ENCODE assay signal across 2 cellular contexts in the genomic region with DNA sequence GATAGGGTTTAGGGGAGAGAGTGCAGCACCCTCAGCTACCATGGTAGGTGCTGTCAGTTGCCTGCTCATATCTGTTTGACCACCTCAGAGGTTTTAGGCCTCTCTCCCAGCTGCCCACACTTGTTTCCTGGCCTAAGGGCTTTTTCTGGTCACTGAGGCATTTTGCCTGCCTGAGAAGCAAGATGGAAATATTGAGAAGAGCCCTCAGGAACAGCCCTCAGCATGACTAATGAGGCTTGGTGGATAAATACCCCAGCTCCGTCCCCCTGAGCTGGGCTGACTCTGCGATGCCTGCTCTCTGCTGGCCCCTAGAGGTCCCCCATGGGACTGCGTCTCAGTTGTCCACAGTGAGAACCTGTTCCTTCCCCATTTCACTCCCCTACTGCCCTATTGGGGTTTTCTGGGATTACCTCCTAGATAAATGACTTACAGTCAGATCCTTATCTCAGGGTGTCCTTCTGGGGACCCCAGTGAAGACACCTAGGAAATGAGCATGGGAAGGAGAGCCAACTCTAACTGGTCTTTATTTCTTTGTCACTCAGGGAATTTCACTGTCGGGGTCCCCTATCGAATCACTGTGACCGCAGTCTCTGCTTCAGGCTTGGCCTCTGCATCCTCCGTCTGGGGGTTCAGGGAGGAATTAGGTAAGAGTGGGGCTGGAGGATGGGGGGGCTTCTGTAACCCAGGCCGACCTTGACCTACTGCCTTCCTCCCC.
A peak's percentile ranks its signal among the peaks of the same experiment; 100 is the strongest.
TF ChIP-seq lines count a peak whose summit lies in the region.

No MANE protein-coding gene starts in this region.

TF ChIP-seq in H1, 55 proteins besides CTCF, POLR2A, EP300 and RAD21:
- TF ChIP-seq YY1 (IDR thresholded peaks at IDR 0.05; ENCODE audit: low read depth, low read length) = peak; percentile 39; the same call in 1 of the 2 replicates
- TF ChIP-seq JUN (IDR thresholded peaks at IDR 0.05; ENCODE audit: low read depth, low read length) = no peak
- TF ChIP-seq, protein P1, sequence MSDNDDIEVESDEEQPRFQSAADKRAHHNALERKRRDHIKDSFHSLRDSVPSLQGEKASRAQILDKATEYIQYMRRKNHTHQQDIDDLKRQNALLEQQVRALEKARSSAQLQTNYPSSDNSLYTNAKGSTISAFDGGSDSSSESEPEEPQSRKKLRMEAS (IDR thresholded peaks at IDR 0.05) = no peak
- TF ChIP-seq KDM1A (IDR thresholded peaks at IDR 0.05; ENCODE audit: borderline replicate concordance, low read length) = peak; percentile 12; the same call in 1 of the 2 replicates
- TF ChIP-seq CEBPB (IDR thresholded peaks at IDR 0.05; ENCODE audit: low read depth, low read length) = no peak
- 0 out of 4 replicates have a peak, but pooled peaks of 1 of the 2 experiments have one; percentile 32 for TF ChIP-seq SIN3A (conservative IDR thresholded peaks at IDR 0.05 in 1 of 2, IDR thresholded peaks at IDR 0.05 in 1 of 2; ENCODE audit: low read depth in 1 of 2, low read length in 2 of 2)
- TF ChIP-seq CREB1 (IDR thresholded peaks at IDR 0.05) = peak; percentile 43; the same call in 1 of the 2 replicates

TF ChIP-seq in neural cell, 6 proteins besides CTCF, POLR2A, EP300 and RAD21:
- TF ChIP-seq, protein P2, sequence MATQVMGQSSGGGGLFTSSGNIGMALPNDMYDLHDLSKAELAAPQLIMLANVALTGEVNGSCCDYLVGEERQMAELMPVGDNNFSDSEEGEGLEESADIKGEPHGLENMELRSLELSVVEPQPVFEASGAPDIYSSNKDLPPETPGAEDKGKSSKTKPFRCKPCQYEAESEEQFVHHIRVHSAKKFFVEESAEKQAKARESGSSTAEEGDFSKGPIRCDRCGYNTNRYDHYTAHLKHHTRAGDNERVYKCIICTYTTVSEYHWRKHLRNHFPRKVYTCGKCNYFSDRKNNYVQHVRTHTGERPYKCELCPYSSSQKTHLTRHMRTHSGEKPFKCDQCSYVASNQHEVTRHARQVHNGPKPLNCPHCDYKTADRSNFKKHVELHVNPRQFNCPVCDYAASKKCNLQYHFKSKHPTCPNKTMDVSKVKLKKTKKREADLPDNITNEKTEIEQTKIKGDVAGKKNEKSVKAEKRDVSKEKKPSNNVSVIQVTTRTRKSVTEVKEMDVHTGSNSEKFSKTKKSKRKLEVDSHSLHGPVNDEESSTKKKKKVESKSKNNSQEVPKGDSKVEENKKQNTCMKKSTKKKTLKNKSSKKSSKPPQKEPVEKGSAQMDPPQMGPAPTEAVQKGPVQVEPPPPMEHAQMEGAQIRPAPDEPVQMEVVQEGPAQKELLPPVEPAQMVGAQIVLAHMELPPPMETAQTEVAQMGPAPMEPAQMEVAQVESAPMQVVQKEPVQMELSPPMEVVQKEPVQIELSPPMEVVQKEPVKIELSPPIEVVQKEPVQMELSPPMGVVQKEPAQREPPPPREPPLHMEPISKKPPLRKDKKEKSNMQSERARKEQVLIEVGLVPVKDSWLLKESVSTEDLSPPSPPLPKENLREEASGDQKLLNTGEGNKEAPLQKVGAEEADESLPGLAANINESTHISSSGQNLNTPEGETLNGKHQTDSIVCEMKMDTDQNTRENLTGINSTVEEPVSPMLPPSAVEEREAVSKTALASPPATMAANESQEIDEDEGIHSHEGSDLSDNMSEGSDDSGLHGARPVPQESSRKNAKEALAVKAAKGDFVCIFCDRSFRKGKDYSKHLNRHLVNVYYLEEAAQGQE (IDR thresholded peaks at IDR 0.05; ENCODE audit: borderline replicate concordance) = no peak
- TF ChIP-seq SMC3 (conservative IDR thresholded peaks at IDR 0.05; ENCODE audit: poor library complexity) (no peak), EZH2 (IDR thresholded peaks at IDR 0.05; ENCODE audit: borderline replicate concordance, insufficient read depth, low read length, poor library complexity, severe bottlenecking) (no peak), POLR2AphosphoS5 (IDR thresholded peaks at IDR 0.05) (no peak), MXI1 (conservative IDR thresholded peaks at IDR 0.05; ENCODE audit: poor library complexity, severe bottlenecking) (no peak), TAF1 (IDR thresholded peaks at IDR 0.05; ENCODE audit: low read depth) (no peak)
